8 cellular contexts compared by ENCODE assay signal in genomic region chr5:129904102-129904666, GRCh38. TPM values are rescaled to one million over a fixed set of nuclear protein-coding genes. Genes with fewer than 3 reads are reported as not detected.
A peak's percentile ranks its signal among the peaks of the same experiment; 100 is the strongest.
DNase-seq lines count a peak whose midpoint lies in the region; ATAC-seq and TF ChIP-seq lines count a peak whose summit lies in the region.

TSS of gene CHSY3 (plus strand) at chr5:129904465.

- peak within 1 kb of the TSS; percentile 58 for H3K9ac ChIP-seq in smooth muscle cell (ENCODE audit: low read depth)

- 2% methylated on average over 23 of the region's 62 CpGs for WGBS in smooth muscle cell (ENCODE audit: low lambda C conversion rate)

- H3K36me3 ChIP-seq in smooth muscle cell (ENCODE audit: low read depth), result no peaks in the 10 kb centered on the region

- peak within 1 kb of the TSS; percentile 38 for H3K4me3 ChIP-seq in Jurkat, Clone E6-1 (ENCODE audit: low read length)
- peak within 1 kb of the TSS; percentile 84 for H3K4me3 ChIP-seq in smooth muscle cell

- no peak for TF ChIP-seq CTCF in smooth muscle cell (IDR thresholded peaks at IDR 0.05; ENCODE audit: borderline replicate concordance, insufficient read depth, poor library complexity, severe bottlenecking)

- no peaks in the 10 kb centered on the region for H3K27me3 ChIP-seq in smooth muscle cell (ENCODE audit: low read depth)

- H4K20me1 ChIP-seq in smooth muscle cell (ENCODE audit: low read depth), result peaks cover 13% of the 10 kb centered on the region

- peaks cover 5% of the 10 kb centered on the region for H3F3A ChIP-seq in smooth muscle cell (ENCODE audit: low read depth)

- peak within 1 kb of the TSS; percentile 33 for H3K27ac ChIP-seq in smooth muscle cell (ENCODE audit: low read depth)

- no peaks in the 10 kb centered on the region for H3K9me3 ChIP-seq in smooth muscle cell (replicated peaks; ENCODE audit: low read depth)

- peaks cover 18% of the 10 kb centered on the region for H3K79me2 ChIP-seq in smooth muscle cell (ENCODE audit: low read depth)

- DNase-seq in ELR (ENCODE audit: low read depth) (peak; percentile 70), T-helper 2 cell (peak in 3 of 5 experiments; percentile 3 to 56 (median 11)), dedifferentiated amniotic fluid mesenchymal stem cell (ENCODE audit: extremely low spot score) (peak; percentile 80), kidney tubule cell (ENCODE audit: low spot score) (peak; percentile 84), smooth muscle cell (lab: John Stamatoyannopoulos, UW; ENCODE audit: unreplicated experiment) (peak; percentile 73)
- peak; percentile 46 for DNase-seq in Jurkat, Clone E6-1 (ENCODE audit: low read depth, low spot score)
- DNase-seq in effector CD4-positive, alpha-beta T cell, result no peak

- ATAC-seq in GM21717 (IDR thresholded peaks at IDR 0.05; ENCODE audit: unreplicated experiment), result peak; percentile 71

- peak within 1 kb of the TSS; percentile 98 for H3K4me2 ChIP-seq in smooth muscle cell

- H2AFZ ChIP-seq in smooth muscle cell (ENCODE audit: low read depth), result peak within 1 kb of the TSS; percentile 95

- peaks cover 7% of the 10 kb centered on the region for H3K4me1 ChIP-seq in smooth muscle cell (ENCODE audit: low read depth)

RNA-seq across cellular contexts. Expression of gene CHSY3, which starts in this region (rescaled TPM):
- 0.92 TPM for polyA plus RNA-seq in Jurkat, Clone E6-1 (2012; ENCODE audit: insufficient read depth, insufficient read length)
- 15.6 and 24.6 TPM in 2 replicates for total RNA-seq in smooth muscle cell
- polyA plus RNA-seq in smooth muscle cell, result 3.9 and 12.7 TPM in 2 replicates
